In the genomic region with DNA sequence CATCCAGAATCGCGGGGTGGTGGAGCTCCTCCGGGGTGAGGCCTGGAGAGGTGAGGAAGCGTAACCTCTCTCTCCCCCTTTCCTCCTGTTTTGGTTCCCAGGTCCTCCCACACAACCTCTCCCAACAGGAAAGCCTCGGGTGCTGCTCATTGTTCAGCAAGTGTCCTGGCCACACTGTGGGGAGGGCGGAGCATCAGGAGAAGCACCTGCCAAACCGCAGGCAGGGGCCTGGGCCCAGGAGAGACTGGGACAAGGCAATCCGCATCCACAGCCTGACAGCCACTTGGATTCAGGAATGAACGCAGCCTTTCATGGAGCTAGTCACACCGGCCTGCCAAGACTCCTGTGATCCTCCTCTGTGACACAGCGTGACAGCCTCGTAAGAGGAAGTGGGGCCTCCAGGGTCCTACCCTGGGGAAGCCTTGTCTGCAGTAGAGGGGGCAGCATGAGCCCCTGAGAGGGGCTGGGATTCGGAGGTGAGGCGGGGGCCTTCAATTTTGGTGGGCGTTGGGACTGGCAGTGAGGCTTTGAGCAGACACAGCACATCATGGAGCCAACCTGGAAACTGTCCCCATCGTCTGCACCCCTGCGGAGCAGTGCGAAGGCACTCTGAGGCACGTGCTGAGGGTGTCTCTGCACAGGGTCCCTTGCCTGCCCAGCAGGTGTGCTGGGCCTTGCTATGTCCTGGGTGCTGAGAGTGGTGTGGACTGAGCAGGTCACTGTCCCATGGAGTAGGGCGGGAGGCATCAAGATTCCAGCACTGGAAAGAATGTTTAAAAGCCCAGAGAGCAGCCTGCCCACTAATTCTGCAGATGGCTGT, we compare ENCODE assay signal across 18 cellular contexts.
"Had no signal": no experiment of that assay in that cellular context is flagged by ENCODE, and none has a peak within 500 bp of the region (broad histone marks: within the 10 kb centered on the region; RNA-seq: fewer than 3 reads in every experiment).

No MANE protein-coding gene starts in this region.

- H3K4me3 ChIP-seq: body of pancreas, heart right ventricle, skin epidermis, suprapubic skin had no signal

- H3K4me3 Mint-ChIP-seq: activated CD4-positive, alpha-beta T cell treated with anti-CD3 and anti-CD28 coated beads for 36 hours; activated CD8-positive, alpha-beta memory T cell treated with anti-CD3 and anti-CD28 coated beads, Interleukin-2, amount 10 ng/mL, durations not matched to agents 7 days and 5 days; natural killer cell; stimulated activated naive CD8-positive, alpha-beta T cell treated with anti-CD3 and anti-CD28 coated beads, Interleukin-15, amount 100 ng/mL, for 72 hours; T-helper 2 cell treated with Interferon-gamma antibody and Interleukin-4, amounts not matched to agents 5 μg/mL and 100 μg/mL, for 36 hours had no signal

- ATAC-seq: activated CD4-positive, alpha-beta T cell treated with anti-CD3 and anti-CD28 coated beads for 36 hours; activated CD8-positive, alpha-beta memory T cell treated with anti-CD3 and anti-CD28 coated beads, Interleukin-2, amount 10 ng/mL, durations not matched to agents 7 days and 5 days; body of pancreas; natural killer cell; stimulated activated naive CD8-positive, alpha-beta T cell treated with anti-CD3 and anti-CD28 coated beads, Interleukin-15, amount 100 ng/mL, for 72 hours had no signal

- H3K27ac Mint-ChIP-seq: activated CD4-positive, alpha-beta T cell treated with anti-CD3 and anti-CD28 coated beads for 36 hours; activated CD8-positive, alpha-beta memory T cell treated with anti-CD3 and anti-CD28 coated beads, Interleukin-2, amount 10 ng/mL, durations not matched to agents 7 days and 5 days; natural killer cell; stimulated activated naive CD8-positive, alpha-beta T cell treated with anti-CD3 and anti-CD28 coated beads, Interleukin-15, amount 100 ng/mL, for 72 hours; T-helper 2 cell treated with Interferon-gamma antibody and Interleukin-4, amounts not matched to agents 5 μg/mL and 100 μg/mL, for 36 hours had no signal

- H3K36me3 ChIP-seq: heart right ventricle, suprapubic skin had no signal

- H3K27me3 Mint-ChIP-seq: activated CD4-positive, alpha-beta T cell treated with anti-CD3 and anti-CD28 coated beads for 36 hours; activated CD8-positive, alpha-beta memory T cell treated with anti-CD3 and anti-CD28 coated beads, Interleukin-2, amount 10 ng/mL, durations not matched to agents 7 days and 5 days; stimulated activated naive CD8-positive, alpha-beta T cell treated with anti-CD3 and anti-CD28 coated beads, Interleukin-15, amount 100 ng/mL, for 72 hours had no signal

- H3K36me3 Mint-ChIP-seq: activated CD8-positive, alpha-beta memory T cell treated with anti-CD3 and anti-CD28 coated beads, Interleukin-2, amount 10 ng/mL, durations not matched to agents 7 days and 5 days; natural killer cell had no signal

- H3K9me3 Mint-ChIP-seq: natural killer cell; stimulated activated naive CD8-positive, alpha-beta T cell treated with anti-CD3 and anti-CD28 coated beads, Interleukin-15, amount 100 ng/mL, for 72 hours; T-helper 2 cell treated with Interferon-gamma antibody and Interleukin-4, amounts not matched to agents 5 μg/mL and 100 μg/mL, for 36 hours had no signal

- H3K27ac ChIP-seq: body of pancreas, heart right ventricle, skin epidermis, suprapubic skin had no signal

- H3K4me1 ChIP-seq: body of pancreas had no signal

- DNase-seq: activated CD4-positive, alpha-beta T cell treated with anti-CD3 and anti-CD28 coated beads for 36 hours; activated CD4-positive, alpha-beta T cell treated with anti-CD3 and anti-CD28 coated beads, Interleukin-2, amount 50 U/mL, for 48 hours; activated CD8-positive, alpha-beta memory T cell treated with anti-CD3 and anti-CD28 coated beads, Interleukin-2, amount 10 ng/mL, durations not matched to agents 7 days and 5 days; activated naive CD4-positive, alpha-beta T cell treated with Interleukin-2 at 50 U/mL for 16 hours; body of pancreas; central memory CD4-positive, alpha-beta T cell; erythroblast; heart right ventricle; kidney glomerular epithelial cell; natural killer cell; nucleus accumbens; stimulated activated CD4-positive, alpha-beta T cell treated with anti-CD3 and anti-CD28 coated beads, Interleukin-15, amount 100 ng/mL, for 24 hours; stimulated activated CD4-positive, alpha-beta T cell treated with anti-CD3 and anti-CD28 coated beads, Interleukin-4, amount 100 ng/mL, for 1 hour; stimulated activated naive CD8-positive, alpha-beta T cell treated with anti-CD3 and anti-CD28 coated beads, Interleukin-15, amount 100 ng/mL, for 72 hours; trophoblast cell had no signal

- H3K27me3 ChIP-seq: body of pancreas, suprapubic skin had no signal

- H3K9me3 ChIP-seq: body of pancreas, heart right ventricle, suprapubic skin had no signal

- H3K4me1 Mint-ChIP-seq: activated CD8-positive, alpha-beta memory T cell treated with anti-CD3 and anti-CD28 coated beads, Interleukin-2, amount 10 ng/mL, durations not matched to agents 7 days and 5 days; natural killer cell had no signal
